ENCODE assay signal across 34 cellular contexts in the genomic region with DNA sequence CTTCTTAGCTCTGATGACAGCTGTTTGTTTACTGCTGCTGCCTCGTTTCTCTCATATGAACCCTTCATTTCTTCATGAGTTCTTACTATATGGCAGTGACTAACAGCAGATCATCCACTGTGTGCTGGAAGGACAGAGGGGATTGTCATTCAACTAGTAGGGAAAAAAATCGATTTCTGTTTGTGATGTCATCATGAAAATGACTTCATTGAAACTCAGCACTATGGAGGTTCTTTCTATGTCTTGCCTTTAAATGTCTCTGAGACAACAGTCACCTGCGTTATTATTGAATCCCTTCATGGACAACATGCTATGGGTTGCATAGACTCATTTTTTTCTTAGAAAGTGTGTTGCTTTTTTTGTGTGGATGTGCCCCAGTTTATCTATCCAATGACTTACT.
"Had no signal": no experiment of that assay in that cellular context is flagged by ENCODE, and none has a peak within 500 bp of the region (broad histone marks: within the 10 kb centered on the region; RNA-seq: fewer than 3 reads in every experiment).

No MANE protein-coding gene starts in this region.

- H3K36me3 ChIP-seq: adrenal gland, ascending aorta, brain microvascular endothelial cell, breast epithelium, cardiac muscle cell had no signal

- H3K9me3 ChIP-seq: adrenal gland, ascending aorta, body of pancreas had no signal

- H3K27me3 ChIP-seq: adrenal gland, ascending aorta, body of pancreas, brain microvascular endothelial cell, breast epithelium, cardiac muscle cell had no signal

- H3K4me1 ChIP-seq: adrenal gland, ascending aorta, body of pancreas, breast epithelium had no signal

- DNase-seq: activated effector memory CD4-positive, alpha-beta T cell treated with anti-CD3 and anti-CD28 coated beads, Interleukin-2, amount 50 U/mL, for 16 hours; activated effector memory CD4-positive, alpha-beta T cell treated with Interleukin-2 at 50 U/mL for 16 hours; activated gamma-delta T cell; activated gamma-delta T cell treated with Interleukin-2 at 50 U/mL for 16 hours; activated naive CD4-positive, alpha-beta T cell; activated naive CD4-positive, alpha-beta T cell treated with anti-CD3 and anti-CD28 coated beads for 36 hours; activated naive CD4-positive, alpha-beta T cell treated with anti-CD3 and anti-CD28 coated beads, Interleukin-2, amount 10 ng/mL, durations not matched to agents 7 days and 5 days; activated naive CD4-positive, alpha-beta T cell treated with anti-CD3 and anti-CD28 coated beads, Interleukin-2, amount 50 U/mL, for 16 hours; activated naive CD4-positive, alpha-beta T cell treated with Interleukin-2 at 50 U/mL for 16 hours; activated naive CD8-positive, alpha-beta T cell treated with anti-CD3 and anti-CD28 coated beads for 36 hours; activated naive CD8-positive, alpha-beta T cell treated with anti-CD3 and anti-CD28 coated beads, Interleukin-2, amount 10 ng/mL, durations not matched to agents 7 days and 5 days; activated naive CD8-positive, alpha-beta T cell treated with anti-CD3 and anti-CD28 coated beads, Interleukin-2, amount 50 U/mL, for 24 hours; activated T-cell treated with anti-CD3 and anti-CD28 coated beads, Interleukin-2, amount 50 U/mL, for 1 hour; activated T-cell treated with anti-CD3 and anti-CD28 coated beads, Interleukin-2, amount 50 U/mL, for 24 hours; activated T-cell treated with anti-CD3 and anti-CD28 coated beads, Interleukin-2, amount 50 U/mL, for 4 hours; activated T-cell treated with anti-CD3 and anti-CD28 coated beads, Interleukin-2, amount 50 U/mL, for 48 hours; activated T-cell treated with anti-CD3 and anti-CD28 coated beads, Interleukin-2, amount 50 U/mL, for 72 hours; adrenal gland; amniotic stem cell; amygdala; anterior cingulate cortex; aorta; body of pancreas; brain microvascular endothelial cell; caudate nucleus; central memory CD4-positive, alpha-beta T cell; cerebellar nuclear complex had no signal

- H3K4me3 ChIP-seq: adrenal gland, ascending aorta, body of pancreas, breast epithelium, cardiac muscle cell had no signal

- H3K27ac ChIP-seq: adrenal gland, ascending aorta, body of pancreas, brain microvascular endothelial cell, breast epithelium, cardiac muscle cell had no signal

- FAIRE-seq: astrocyte, bronchial epithelial cell had no signal

- ATAC-seq: activated naive CD4-positive, alpha-beta T cell treated with anti-CD3 and anti-CD28 coated beads, Interleukin-2, amount 50 U/mL, for 72 hours; activated naive CD8-positive, alpha-beta T cell treated with anti-CD3 and anti-CD28 coated beads, Interleukin-2, amount 50 U/mL, for 24 hours; activated T-cell treated with anti-CD3 and anti-CD28 coated beads, Interleukin-2, amount 50 U/mL, for 4 hours; activated T-cell treated with anti-CD3 and anti-CD28 coated beads, Interleukin-2, amount 50 U/mL, for 72 hours; activated T-helper 17 cell treated with anti-CD3 and anti-CD28 coated beads, Interleukin-2, amount 50 U/mL, for 72 hours; body of pancreas had no signal
